ENCODE assay signal across 10 cellular contexts in the genomic region with DNA sequence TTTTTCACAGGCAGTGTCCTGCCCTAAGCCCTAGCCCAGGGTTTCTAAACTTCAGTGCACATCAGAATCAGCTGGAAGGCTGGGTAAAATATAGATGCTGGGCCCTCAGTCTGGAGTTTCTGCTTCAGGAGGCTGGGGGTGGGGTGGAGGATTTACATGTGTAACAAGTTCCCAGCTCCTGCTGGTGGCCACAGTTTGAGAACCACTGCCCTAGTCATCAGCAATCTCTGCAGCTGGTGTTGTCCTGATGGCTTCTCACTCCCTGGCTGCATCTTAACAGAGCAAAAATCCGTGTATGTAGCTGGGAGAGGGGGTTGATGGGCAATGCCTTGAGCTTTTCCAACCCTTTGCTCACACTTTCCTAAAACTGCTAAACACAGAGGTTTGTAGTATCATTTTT.
A peak's percentile ranks its signal among the peaks of the same experiment; 100 is the strongest.
DNase-seq lines count a peak whose midpoint lies in the region; ATAC-seq and TF ChIP-seq lines count a peak whose summit lies in the region.
"Had no signal": no experiment of that assay in that cellular context is flagged by ENCODE, and none has a peak within 500 bp of the region (broad histone marks: within the 10 kb centered on the region; RNA-seq: fewer than 3 reads in every experiment).

No MANE protein-coding gene starts in this region.

- no peaks in the 10 kb centered on the region for H3K9me3 Mint-ChIP-seq in activated T-cell treated with anti-CD3 and anti-CD28 coated beads, Interleukin-2, amount 50 U/mL, for 4 hours
- H3K9me3 Mint-ChIP-seq in stimulated activated naive CD8-positive, alpha-beta T cell treated with anti-CD3 and anti-CD28 coated beads, Interleukin-15, amount 100 ng/mL, for 72 hours = no peaks in the 10 kb centered on the region

- no peaks in the 10 kb centered on the region for H3K4me1 Mint-ChIP-seq in activated T-cell treated with anti-CD3 and anti-CD28 coated beads, Interleukin-2, amount 50 U/mL, for 4 hours (ENCODE audit: low read depth)
- H3K4me1 Mint-ChIP-seq in stimulated activated naive CD8-positive, alpha-beta T cell treated with anti-CD3 and anti-CD28 coated beads, Interleukin-15, amount 100 ng/mL, for 72 hours = peaks cover 12% of the 10 kb centered on the region

- H3K36me3 ChIP-seq in heart left ventricle = no peaks in the 10 kb centered on the region

- peak; percentile 53 for DNase-seq in ELR (ENCODE audit: low read depth)
- DNase-seq in heart left ventricle = peak in 4 of 5 donors; percentile 40 to 71 (median 60)
- DNase-seq in retinal pigment epithelial cell (ENCODE audit: low read depth) = peak; percentile 73
- no peak for DNase-seq in UCSD-AML1 (lab: John Stamatoyannopoulos, UW; ENCODE audit: unreplicated experiment)
- no peak for DNase-seq in NCI-H2227 treated with DMSO at 0.1 percent for 48 hours (lab: John Stamatoyannopoulos, UW)
- DNase-seq in activated T-cell treated with anti-CD3 and anti-CD28 coated beads, Interleukin-2, amount 50 U/mL, for 4 hours = no peak
- no peak for DNase-seq in stimulated activated naive CD8-positive, alpha-beta T cell treated with anti-CD3 and anti-CD28 coated beads, Interleukin-15, amount 100 ng/mL, for 72 hours
- DNase-seq: activated naive CD4-positive, alpha-beta T cell treated with Interleukin-2 at 50 U/mL for 16 hours; NCI-H2029 had no signal

- no peaks in the 10 kb centered on the region for H3K9me3 ChIP-seq in heart left ventricle

- intact Hi-C loops in heart left ventricle (cut with DNase I) = loop anchor here (2.0 to 10.0 kb wide), 15 partner anchors 113 to 628 kb away; partner anchors contain the start of gene SMC5 (in 1 of the 10)

- ATAC-seq in heart left ventricle = peak in 2 of 4 donors; percentile 4 to 17
- no peak for ATAC-seq in activated T-cell treated with anti-CD3 and anti-CD28 coated beads, Interleukin-2, amount 50 U/mL, for 4 hours
- no peak for ATAC-seq in stimulated activated naive CD8-positive, alpha-beta T cell treated with anti-CD3 and anti-CD28 coated beads, Interleukin-15, amount 100 ng/mL, for 72 hours

- peaks cover 0 to 34% (median 24%) of the 10 kb centered on the region in 12 donors for H3K4me1 ChIP-seq in heart left ventricle

- H3K27ac Mint-ChIP-seq in stimulated activated naive CD8-positive, alpha-beta T cell treated with anti-CD3 and anti-CD28 coated beads, Interleukin-15, amount 100 ng/mL, for 72 hours = no peak overlapping the region

- no peaks in the 10 kb centered on the region for H3K36me3 Mint-ChIP-seq in activated T-cell treated with anti-CD3 and anti-CD28 coated beads, Interleukin-2, amount 50 U/mL, for 4 hours (ENCODE audit: insufficient read depth)

- H3K27me3 ChIP-seq in heart left ventricle = no peaks in the 10 kb centered on the region

- TF ChIP-seq CTCF in heart left ventricle (IDR thresholded peaks at IDR 0.05) (no peak), retinal pigment epithelial cell (conservative IDR thresholded peaks at IDR 0.05; ENCODE audit: low read depth, low read length) (no peak)

- H3K4me3 ChIP-seq in heart left ventricle (peak overlapping the region in 2 of 12 donors; percentile 2 to 17), retinal pigment epithelial cell (ENCODE audit: low read length) (peak overlapping the region; percentile 5)

- WGBS in heart left ventricle, 4 donors = 8 to 30% (median 29%) methylated on average over 1 of the region's 1 CpG

- H3K27ac ChIP-seq in angular gyrus (ENCODE audit: low read depth, low read length) (peak overlapping the region; percentile 78), heart left ventricle (peak overlapping the region; percentile 85 to 94 (median 90))

- TF ChIP-seq POLR2A in heart left ventricle (IDR thresholded peaks at IDR 0.05) = no peak

- H3K4me3 Mint-ChIP-seq in activated T-cell treated with anti-CD3 and anti-CD28 coated beads, Interleukin-2, amount 50 U/mL, for 4 hours = no peak overlapping the region
- H3K4me3 Mint-ChIP-seq in stimulated activated naive CD8-positive, alpha-beta T cell treated with anti-CD3 and anti-CD28 coated beads, Interleukin-15, amount 100 ng/mL, for 72 hours = no peak overlapping the region

- H3K27me3 Mint-ChIP-seq in activated T-cell treated with anti-CD3 and anti-CD28 coated beads, Interleukin-2, amount 50 U/mL, for 4 hours (ENCODE audit: low read depth) = no peaks in the 10 kb centered on the region
- H3K27me3 Mint-ChIP-seq in stimulated activated naive CD8-positive, alpha-beta T cell treated with anti-CD3 and anti-CD28 coated beads, Interleukin-15, amount 100 ng/mL, for 72 hours = no peaks in the 10 kb centered on the region

Comparison
In these comparisons a context has a peak if more than half of its experiments do, and no peak if none do; other contexts are left out.
1. DNase-seq: peak in ELR (single experiment), heart left ventricle (4 of 5) and retinal pigment epithelial cell (single experiment); none in UCSD-AML1 (single experiment), NCI-H2227 treated with DMSO at 0.1 percent for 48 hours (single experiment), activated T-cell treated with anti-CD3 and anti-CD28 coated beads, Interleukin-2, amount 50 U/mL, for 4 hours (single experiment) and stimulated activated naive CD8-positive, alpha-beta T cell treated with anti-CD3 and anti-CD28 coated beads, Interleukin-15, amount 100 ng/mL, for 72 hours (0 of 2).